8 cellular contexts compared by ENCODE assay signal in genomic region chr2:202032841-202033316, GRCh38. TPM values are rescaled to one million over a fixed set of nuclear protein-coding genes. Genes with fewer than 3 reads are reported as not detected.
DNase-seq lines count a peak whose midpoint lies in the region; ATAC-seq and TF ChIP-seq lines count a peak whose summit lies in the region.

No MANE protein-coding gene starts in this region.

- H3K27ac ChIP-seq in SJSA1 (peak overlapping the region; percentile 81), ascending aorta (peak overlapping the region; percentile 95 to 96)

- H3K36me3 ChIP-seq in SJSA1, result peaks cover 40% of the 10 kb centered on the region
- H3K36me3 ChIP-seq in ascending aorta, result no peaks in the 10 kb centered on the region

- TF ChIP-seq CTCF in ascending aorta (IDR thresholded peaks at IDR 0.05), result no peak

- H3K27me3 ChIP-seq in SJSA1 (replicated peaks) (no peaks in the 10 kb centered on the region), ascending aorta (no peaks in the 10 kb centered on the region)

- peak; percentile 66 to 73 for DNase-seq in SJSA1 (ENCODE audit: low read depth in 1 of 2, low spot score in 2 of 2)
- DNase-seq in ascending aorta (ENCODE audit: low spot score in 2 of 2), result peak in 1 of 2 donors; percentile 78
- peak; percentile 55 for DNase-seq in hepatic stellate cell (ENCODE audit: low spot score)
- DNase-seq in sciatic nerve (ENCODE audit: low spot score), result peak; percentile 81
- no peak for DNase-seq in NCI-H446 treated with DMSO at 0.1 percent for 48 hours (lab: John Stamatoyannopoulos, UW)
- DNase-seq in amniotic stem cell (lab: John Stamatoyannopoulos, UW), result no peak

- no peaks in the 10 kb centered on the region; the same call in 1 of the 2 replicates for H3K9me3 ChIP-seq in SJSA1 (replicated peaks)
- H3K9me3 ChIP-seq in ascending aorta, result no peaks in the 10 kb centered on the region

- ATAC-seq in GM18867 (IDR thresholded peaks at IDR 0.05; ENCODE audit: unreplicated experiment) (peak; percentile 18), HG03108 (IDR thresholded peaks at IDR 0.05; ENCODE audit: unreplicated experiment) (peak; percentile 0), sciatic nerve (peak; percentile 78)

- intact Hi-C loops in ascending aorta (cut with DNase I), result loop anchor here (2.0 to 10.0 kb wide), 6 partner anchors 144 to 916 kb away; partner anchors contain the start of genes ALS2, BMPR2, CFLAR and FAM117B
- intact Hi-C loops in sciatic nerve (cut with DNase I), result no loop called here

- H3K4me1 ChIP-seq in SJSA1 (replicated peaks), result peaks cover 43% of the 10 kb centered on the region
- peaks cover 0 to 15% of the 10 kb centered on the region in 2 donors for H3K4me1 ChIP-seq in ascending aorta

- peak overlapping the region; percentile 93 for H3K4me3 ChIP-seq in SJSA1
- H3K4me3 ChIP-seq in ascending aorta, result peak overlapping the region; percentile 61 to 81

RNA-seq across cellular contexts. Expression of gene FZD7, which starts 0.8 kb away (rescaled TPM):
- 77.8 and 90.7 TPM in 2 replicates for total RNA-seq in SJSA1 (2014; rRNA removed; shearing (Covaris generic))
- total RNA-seq in ascending aorta, result 32.5 TPM
- total RNA-seq in sciatic nerve, result 13.0 TPM

RNA-seq across cellular contexts. Expression of gene KIAA2012, which starts 40.2 kb away (rescaled TPM):
- 0.03 TPM in 1 of 2 replicates, not detected in the other for total RNA-seq in SJSA1 (2014; rRNA removed; shearing (Covaris generic))
- 0.11 TPM for total RNA-seq in ascending aorta
- not detected for total RNA-seq in sciatic nerve

Comparison
In these comparisons a context has a peak if more than half of its experiments do, and no peak if none do; other contexts are left out.
1. ATAC-seq: peak in every context shown above with its lines; median percentile 78 in sciatic nerve; 18 in GM18867; 0 in HG03108.
2. DNase-seq: peak in SJSA1 (2 of 2), hepatic stellate cell (single experiment) and sciatic nerve (single experiment); none in NCI-H446 treated with DMSO at 0.1 percent for 48 hours (single experiment) and amniotic stem cell (single experiment).